16 cellular contexts compared by ENCODE assay signal in the genomic region with DNA sequence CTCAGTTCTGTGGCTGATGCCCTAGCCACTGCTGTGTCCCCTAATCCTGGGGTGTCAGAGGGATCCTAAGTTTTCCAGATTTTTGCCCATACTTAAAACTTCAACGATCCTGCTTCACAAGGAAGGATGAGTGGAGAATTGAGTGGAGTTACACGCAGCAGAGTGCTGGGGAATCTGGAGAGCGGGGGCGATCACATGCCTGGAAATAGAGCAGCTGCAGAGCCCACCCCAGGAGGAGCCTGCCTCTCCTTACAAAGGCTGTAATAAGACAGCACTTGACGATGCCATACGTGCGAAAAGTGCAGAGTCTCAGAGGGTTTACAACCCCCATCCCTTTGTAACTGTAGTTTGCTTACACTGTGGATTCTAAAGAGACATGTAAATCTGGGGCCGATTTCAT. TPM values are rescaled to one million over a fixed set of nuclear protein-coding genes. Genes with fewer than 3 reads are reported as not detected.
A peak's percentile ranks its signal among the peaks of the same experiment; 100 is the strongest.
DNase-seq lines count a peak whose midpoint lies in the region; TF ChIP-seq lines count a peak whose summit lies in the region.
"Had no signal": no experiment of that assay in that cellular context is flagged by ENCODE, and none has a peak within 500 bp of the region (broad histone marks: within the 10 kb centered on the region; RNA-seq: fewer than 3 reads in every experiment).

No MANE protein-coding gene starts in this region.

- H3K4me3 Mint-ChIP-seq in T-helper 2 cell treated with Interferon-gamma antibody and Interleukin-4, amounts not matched to agents 5 μg/mL and 100 μg/mL, for 36 hours = no peak overlapping the region
- H3K4me3 Mint-ChIP-seq: CD4-positive, alpha-beta T cell; GM23338 had no signal

- H3K9me3 ChIP-seq in A673 (ENCODE audit: low read depth, low read length, poor library complexity, severe bottlenecking) = no peaks in the 10 kb centered on the region
- no peaks in the 10 kb centered on the region for H3K9me3 ChIP-seq in PC-9 (ENCODE audit: insufficient read depth, low read depth)
- H3K9me3 ChIP-seq: SJCRH30 had no signal

- H3K4me3 ChIP-seq in A673 (ENCODE audit: low read depth, low read length, poor library complexity, severe bottlenecking) (no peak overlapping the region), PC-9 (no peak overlapping the region)
- H3K4me3 ChIP-seq: GM23338, SJCRH30 had no signal

- no peak for DNase-seq in A673 (ENCODE audit: low spot score)
- peak; percentile 58 for DNase-seq in NCI-H2227 (lab: John Stamatoyannopoulos, UW; ENCODE audit: unreplicated experiment)
- no peak for DNase-seq in PC-9
- peak in 36 of 61 donors; percentile 0 to 80 (median 24) for DNase-seq in caudate nucleus (lab: John Stamatoyannopoulos, UW)
- DNase-seq in NCI-H1694 (lab: John Stamatoyannopoulos, UW) = no peak
- DNase-seq in T-helper 2 cell treated with Interferon-gamma antibody and Interleukin-4, amounts not matched to agents 5 μg/mL and 100 μg/mL, for 36 hours (ENCODE audit: low spot score) = no peak
- DNase-seq in NCI-H1105 (lab: John Stamatoyannopoulos, UW) = no peak
- DNase-seq in activated T-cell treated with anti-CD3 and anti-CD28 coated beads, Interleukin-2, amount 50 U/mL, for 1 hour = no peak
- DNase-seq: CD4-positive, alpha-beta T cell; DMS53; EL; HCEC 1CT; NCI-H187; NCI-H345; SJCRH30 had no signal

- no peaks in the 10 kb centered on the region for H3K4me1 Mint-ChIP-seq in T-helper 2 cell treated with Interferon-gamma antibody and Interleukin-4, amounts not matched to agents 5 μg/mL and 100 μg/mL, for 36 hours (ENCODE audit: low read depth)

- no peaks in the 10 kb centered on the region for H3K9me2 ChIP-seq in PC-9 (ENCODE audit: insufficient read depth)

- POLR2A ChIA-PET in A673 (lab: Charles Lee; ENCODE audit: low non-redundant PET) (no interaction called here), PC-9 (lab: Charles Lee; ENCODE audit: unreplicated experiment) (no interaction called here)

- intact Hi-C loops in A673 (cut with micrococcal nuclease; ENCODE audit: unreplicated experiment) = no loop called here
- intact Hi-C loops in PC-9 (cut with micrococcal nuclease; ENCODE audit: unreplicated experiment) = no loop called here

- H4K20me1 ChIP-seq in PC-9 (ENCODE audit: insufficient read depth) = no peaks in the 10 kb centered on the region

- no peaks in the 10 kb centered on the region for H3K79me2 ChIP-seq in PC-9 (ENCODE audit: low read depth)

- peaks cover 10% of the 10 kb centered on the region for H3K4me1 ChIP-seq in A673 (ENCODE audit: insufficient read depth, low read length, poor library complexity, severe bottlenecking)
- H3K4me1 ChIP-seq in PC-9 (replicated peaks; ENCODE audit: insufficient read depth) = no peaks in the 10 kb centered on the region
- H3K4me1 ChIP-seq: SJCRH30 had no signal

- H3K27me3 Mint-ChIP-seq in T-helper 2 cell treated with Interferon-gamma antibody and Interleukin-4, amounts not matched to agents 5 μg/mL and 100 μg/mL, for 36 hours (ENCODE audit: low read depth) = no peaks in the 10 kb centered on the region
- H3K27me3 Mint-ChIP-seq: CD4-positive, alpha-beta T cell had no signal

- peaks cover 27% of the 10 kb centered on the region; the same call in 1 of the 2 replicates for H3F3A ChIP-seq in PC-9 (ENCODE audit: insufficient read depth, low read depth)

- H3K27ac ChIP-seq in A673 (ENCODE audit: low read depth, low read length, poor library complexity, severe bottlenecking) (no peak overlapping the region), PC-9 (no peak overlapping the region), caudate nucleus (ENCODE audit: low read depth, low read length) (no peak overlapping the region)
- H3K27ac ChIP-seq: SJCRH30 had no signal

- H3K36me3 ChIP-seq in A673 (ENCODE audit: insufficient read depth, low read length, poor library complexity, severe bottlenecking) = peaks cover 31% of the 10 kb centered on the region
- peaks cover 14% of the 10 kb centered on the region; the same call in 1 of the 2 replicates for H3K36me3 ChIP-seq in PC-9 (ENCODE audit: low read depth)

- no peaks in the 10 kb centered on the region for H3K27me3 ChIP-seq in A673 (replicated peaks; ENCODE audit: insufficient read depth, low read depth, low read length, poor library complexity)
- H3K27me3 ChIP-seq in PC-9 (ENCODE audit: insufficient read depth, low read depth) = no peaks in the 10 kb centered on the region
- H3K27me3 ChIP-seq: SJCRH30 had no signal

- H3K27ac Mint-ChIP-seq in T-helper 2 cell treated with Interferon-gamma antibody and Interleukin-4, amounts not matched to agents 5 μg/mL and 100 μg/mL, for 36 hours = no peak overlapping the region
- H3K27ac Mint-ChIP-seq: CD4-positive, alpha-beta T cell; GM23338 had no signal

- H3K9me3 Mint-ChIP-seq in T-helper 2 cell treated with Interferon-gamma antibody and Interleukin-4, amounts not matched to agents 5 μg/mL and 100 μg/mL, for 36 hours = no peaks in the 10 kb centered on the region
- H3K9me3 Mint-ChIP-seq: CD4-positive, alpha-beta T cell; GM23338 had no signal

- no peak overlapping the region for H2AFZ ChIP-seq in PC-9
- H2AFZ ChIP-seq: GM23338 had no signal

- peaks cover 29% of the 10 kb centered on the region for H3K36me3 Mint-ChIP-seq in T-helper 2 cell treated with Interferon-gamma antibody and Interleukin-4, amounts not matched to agents 5 μg/mL and 100 μg/mL, for 36 hours (ENCODE audit: low read depth)

- H3K4me2 ChIP-seq in PC-9 = no peak overlapping the region
- H3K4me2 ChIP-seq: GM23338 had no signal

- BruUV-seq in A673 (replicated peaks; lab: Mats Ljungman, UMichigan) (TSS peak; percentile 30), PC-9 (replicated peaks; lab: Mats Ljungman, UMichigan) (TSS peak; percentile 25)

- TF ChIP-seq CTCF in A673 (conservative IDR thresholded peaks at IDR 0.05; ENCODE audit: low read depth, low read length) (no peak), PC-9 (conservative IDR thresholded peaks at IDR 0.05) (no peak)

- CTCF ChIA-PET in A673 (lab: Charles Lee) = no interaction called here
- CTCF ChIA-PET in PC-9 (lab: Charles Lee) = no interaction called here

RNA-seq across cellular contexts. Expression of a gene that starts 40.6 kb away (rescaled TPM):
- total RNA-seq in A673 (2021) (120 and 136 TPM in 2 replicates), PC-9 (2021) (60.0 and 73.1 TPM in 2 replicates)

RNA-seq across cellular contexts. Expression of a gene that starts 40.7 kb away (rescaled TPM):
- total RNA-seq in A673 (2021) = 59.5 and 62.7 TPM in 2 replicates
- total RNA-seq in PC-9 (2021) = 23.5 and 28.8 TPM in 2 replicates

RNA-seq across cellular contexts. Expression of a gene that starts 51.7 kb away (rescaled TPM):
- 23.9 and 31.0 TPM in 2 replicates for total RNA-seq in A673 (2021)
- total RNA-seq in PC-9 (2021) = 55.7 and 62.5 TPM in 2 replicates

Comparison
In these comparisons a context has a peak if more than half of its experiments do, and no peak if none do; other contexts are left out.
1. DNase-seq: peak in NCI-H2227 (single experiment) and caudate nucleus (36 of 61); none in A673 (single experiment), PC-9 (0 of 2), NCI-H1694 (single experiment), T-helper 2 cell treated with Interferon-gamma antibody and Interleukin-4, amounts not matched to agents 5 μg/mL and 100 μg/mL, for 36 hours (single experiment), NCI-H1105 (single experiment) and activated T-cell treated with anti-CD3 and anti-CD28 coated beads, Interleukin-2, amount 50 U/mL, for 1 hour (single experiment).